Comparison of ENCODE assay signal across 9 cellular contexts in the genomic region with DNA sequence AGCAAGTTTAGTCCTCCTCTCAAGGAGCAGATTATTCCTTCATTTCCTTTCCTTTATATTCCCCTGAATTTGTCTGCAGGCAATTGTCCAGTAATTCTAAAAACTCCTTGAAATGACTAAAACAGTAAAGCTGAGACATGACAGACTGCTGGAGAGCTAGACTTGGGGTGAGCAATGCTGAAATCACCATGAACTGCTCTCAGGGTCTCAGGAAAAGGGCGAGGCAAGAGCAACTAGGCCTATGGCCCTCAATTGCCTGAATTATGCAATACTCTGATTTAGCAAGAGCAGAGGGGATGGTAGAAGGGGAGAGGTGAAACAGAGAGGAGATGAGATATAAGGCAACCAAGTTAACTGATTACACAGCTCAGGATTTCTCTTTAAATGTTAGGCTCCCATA.
DNase-seq lines count a peak whose midpoint lies in the region; ATAC-seq and TF ChIP-seq lines count a peak whose summit lies in the region.
"Had no signal": no experiment of that assay in that cellular context is flagged by ENCODE, and none has a peak within 500 bp of the region (broad histone marks: within the 10 kb centered on the region; RNA-seq: fewer than 3 reads in every experiment).

No MANE protein-coding gene starts in this region.

- no peaks in the 10 kb centered on the region for H3K9me3 ChIP-seq in SK-N-SH

- peak overlapping the region; percentile 29; the same call in 1 of the 2 replicates for H3K9ac ChIP-seq in SK-N-SH

- no peaks in the 10 kb centered on the region for H3K36me3 ChIP-seq in SK-N-SH (replicated peaks in 1 of 2; ENCODE audit: control insufficient read depth in 1 of 2, insufficient read depth in 2 of 2, low read length in 1 of 2)

- POLR2A ChIA-PET in SK-N-SH (lab: Yijun Ruan, JAX): no interaction called here

- no peaks in the 10 kb centered on the region for H3K27me3 ChIP-seq in SK-N-SH (ENCODE audit: insufficient read depth)

- H3K9me2 ChIP-seq in SK-N-SH: no peaks in the 10 kb centered on the region

- H3K4me3 ChIP-seq in SK-N-SH (ENCODE audit: low read depth in 2 of 2, low read length in 1 of 2): no peak overlapping the region
- no peak overlapping the region for H3K4me3 ChIP-seq in fibroblast of the aortic adventitia (ENCODE audit: low read depth, low read length)

- DNase-seq in HT1080 (ENCODE audit: low read depth): peak; percentile 91
- no peak for DNase-seq in SK-N-SH
- DNase-seq in fibroblast of the aortic adventitia (ENCODE audit: low read depth): peak; percentile 95
- DNase-seq in stromal cell of bone marrow (ENCODE audit: low read depth): peak; percentile 92
- DNase-seq in NCI-H1930 (lab: John Stamatoyannopoulos, UW): no peak
- no peak for DNase-seq in COLO668 (lab: John Stamatoyannopoulos, UW; ENCODE audit: unreplicated experiment)
- DNase-seq: activated naive CD4-positive, alpha-beta T cell treated with Interleukin-2 at 50 U/mL for 16 hours; NCI-H2029 treated with DMSO at 0.1 percent for 48 hours had no signal

- CTCF ChIA-PET in SK-N-SH (lab: Yijun Ruan, JAX): no interaction called here

- H3K79me2 ChIP-seq in SK-N-SH (ENCODE audit: insufficient read depth): no peaks in the 10 kb centered on the region

- 11% methylated on average over 1 of the region's 1 CpG for WGBS in SK-N-SH (ENCODE audit: low lambda C conversion rate)

- peak in 1 of 2 experiments; percentile 72; a peak in 1 of 4 replicates for TF ChIP-seq EP300 in SK-N-SH (IDR thresholded peaks at IDR 0.05; ENCODE audit: borderline replicate concordance in 1 of 2, low read depth in 1 of 2, low read length in 1 of 2)

- H2AFZ ChIP-seq in SK-N-SH (ENCODE audit: low read depth): peak overlapping the region; percentile 55

- ATAC-seq in GM19324 (IDR thresholded peaks at IDR 0.05; ENCODE audit: low FRiP score, unreplicated experiment): no peak

- peaks cover 55% of the 10 kb centered on the region for H3F3A ChIP-seq in SK-N-SH (replicated peaks; ENCODE audit: insufficient read depth)

- TF ChIP-seq CTCF in SK-N-SH (IDR thresholded peaks at IDR 0.05) (no peak), fibroblast of the aortic adventitia (IDR thresholded peaks at IDR 0.05; ENCODE audit: insufficient read depth, low read length) (no peak)

- peak overlapping the region; percentile 14; the same call in 1 of the 2 replicates for H3K4me2 ChIP-seq in SK-N-SH

- H4K20me1 ChIP-seq in SK-N-SH (ENCODE audit: insufficient read depth): no peaks in the 10 kb centered on the region

- peak overlapping the region; percentile 87 to 99 for H3K27ac ChIP-seq in SK-N-SH (ENCODE audit: low read depth in 2 of 2, low read length in 1 of 2)

- H3K4me1 ChIP-seq in SK-N-SH (ENCODE audit: control insufficient read depth in 1 of 2, insufficient read depth in 2 of 2, low read depth in 1 of 2, low read length in 1 of 2): peaks cover 0 to 44% of the 10 kb centered on the region in 2 experiments

- no peak for TF ChIP-seq RAD21 in SK-N-SH (IDR thresholded peaks at IDR 0.05; ENCODE audit: low read length)

TF ChIP-seq in SK-N-SH, 30 proteins besides CTCF, POLR2A, EP300 and RAD21:
- peak; percentile 89 for TF ChIP-seq PBX3 (IDR thresholded peaks at IDR 0.05)
- TF ChIP-seq GATA2 (CRISPR knock-in tag; IDR thresholded peaks at IDR 0.05): no peak
- 0 out of 2 replicates have a peak, but pooled peaks have one; percentile 13 for TF ChIP-seq MEF2A (IDR thresholded peaks at IDR 0.05; ENCODE audit: borderline replicate concordance, low read depth)
- TF ChIP-seq JUND (IDR thresholded peaks at IDR 0.05): peak; percentile 54
- no peak for TF ChIP-seq NRF1 (IDR thresholded peaks at IDR 0.05; ENCODE audit: low read depth, low read length)
- peak; percentile 63; the same call in 1 of the 2 replicates for TF ChIP-seq FOSL2 (IDR thresholded peaks at IDR 0.05; ENCODE audit: borderline replicate concordance, low read depth)
- no peak for TF ChIP-seq ZBTB33 (IDR thresholded peaks at IDR 0.05; ENCODE audit: borderline replicate concordance, low read depth)
- peak; percentile 69 for TF ChIP-seq NFIC (IDR thresholded peaks at IDR 0.05; ENCODE audit: borderline replicate concordance)
- peak; percentile 33; the same call in 1 of the 2 replicates for TF ChIP-seq RXRA (IDR thresholded peaks at IDR 0.05; ENCODE audit: borderline replicate concordance, low read depth)
- TF ChIP-seq ELF1 (IDR thresholded peaks at IDR 0.05): no peak
- peak; percentile 92 for TF ChIP-seq TCF12 (IDR thresholded peaks at IDR 0.05)
- 0 out of 2 replicates have a peak, but pooled peaks have one; percentile 42 for TF ChIP-seq FOXM1 (IDR thresholded peaks at IDR 0.05; ENCODE audit: low read depth)
- TF ChIP-seq, protein P1, sequence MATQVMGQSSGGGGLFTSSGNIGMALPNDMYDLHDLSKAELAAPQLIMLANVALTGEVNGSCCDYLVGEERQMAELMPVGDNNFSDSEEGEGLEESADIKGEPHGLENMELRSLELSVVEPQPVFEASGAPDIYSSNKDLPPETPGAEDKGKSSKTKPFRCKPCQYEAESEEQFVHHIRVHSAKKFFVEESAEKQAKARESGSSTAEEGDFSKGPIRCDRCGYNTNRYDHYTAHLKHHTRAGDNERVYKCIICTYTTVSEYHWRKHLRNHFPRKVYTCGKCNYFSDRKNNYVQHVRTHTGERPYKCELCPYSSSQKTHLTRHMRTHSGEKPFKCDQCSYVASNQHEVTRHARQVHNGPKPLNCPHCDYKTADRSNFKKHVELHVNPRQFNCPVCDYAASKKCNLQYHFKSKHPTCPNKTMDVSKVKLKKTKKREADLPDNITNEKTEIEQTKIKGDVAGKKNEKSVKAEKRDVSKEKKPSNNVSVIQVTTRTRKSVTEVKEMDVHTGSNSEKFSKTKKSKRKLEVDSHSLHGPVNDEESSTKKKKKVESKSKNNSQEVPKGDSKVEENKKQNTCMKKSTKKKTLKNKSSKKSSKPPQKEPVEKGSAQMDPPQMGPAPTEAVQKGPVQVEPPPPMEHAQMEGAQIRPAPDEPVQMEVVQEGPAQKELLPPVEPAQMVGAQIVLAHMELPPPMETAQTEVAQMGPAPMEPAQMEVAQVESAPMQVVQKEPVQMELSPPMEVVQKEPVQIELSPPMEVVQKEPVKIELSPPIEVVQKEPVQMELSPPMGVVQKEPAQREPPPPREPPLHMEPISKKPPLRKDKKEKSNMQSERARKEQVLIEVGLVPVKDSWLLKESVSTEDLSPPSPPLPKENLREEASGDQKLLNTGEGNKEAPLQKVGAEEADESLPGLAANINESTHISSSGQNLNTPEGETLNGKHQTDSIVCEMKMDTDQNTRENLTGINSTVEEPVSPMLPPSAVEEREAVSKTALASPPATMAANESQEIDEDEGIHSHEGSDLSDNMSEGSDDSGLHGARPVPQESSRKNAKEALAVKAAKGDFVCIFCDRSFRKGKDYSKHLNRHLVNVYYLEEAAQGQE (IDR thresholded peaks at IDR 0.05; ENCODE audit: low read depth, low read length): no peak
- peak; percentile 48; the same call in 1 of the 2 replicates for TF ChIP-seq POLR2AphosphoS5 (IDR thresholded peaks at IDR 0.05; ENCODE audit: low read depth, low read length)

Comparison
In these comparisons a context has a peak if more than half of its experiments do, and no peak if none do; other contexts are left out.
1. DNase-seq: peak in HT1080 (single experiment), fibroblast of the aortic adventitia (single experiment) and stromal cell of bone marrow (single experiment); none in SK-N-SH (single experiment), NCI-H1930 (0 of 2) and COLO668 (single experiment).